9 cellular contexts compared by ENCODE assay signal in genomic region chr3:112086857-112087524, GRCh38. TPM values are rescaled to one million over a fixed set of nuclear protein-coding genes. Genes with fewer than 3 reads are reported as not detected.
A peak's percentile ranks its signal among the peaks of the same experiment; 100 is the strongest.
DNase-seq lines count a peak whose midpoint lies in the region; ATAC-seq and TF ChIP-seq lines count a peak whose summit lies in the region.
"Had no signal": no experiment of that assay in that cellular context is flagged by ENCODE, and none has a peak within 500 bp of the region (broad histone marks: within the 10 kb centered on the region; RNA-seq: fewer than 3 reads in every experiment).

No MANE protein-coding gene starts in this region.

- H3K4me3 Mint-ChIP-seq in WTC11, result peak overlapping the region; percentile 95

- no peaks in the 10 kb centered on the region for H3K9me3 Mint-ChIP-seq in WTC11

- H3K27me3 Mint-ChIP-seq in WTC11 (ENCODE audit: low read depth), result peaks cover 20% of the 10 kb centered on the region

- peak; percentile 6 for ATAC-seq in WTC11

- no peaks in the 10 kb centered on the region for H3K27me3 ChIP-seq in skeletal muscle satellite cell (ENCODE audit: control insufficient read depth, insufficient read depth, low read length)

- H3K4me1 Mint-ChIP-seq in WTC11, result peaks cover 56% of the 10 kb centered on the region

- TF ChIP-seq CTCF in WTC11 (IDR thresholded peaks at IDR 0.05) (no peak), GM20000 (IDR thresholded peaks at IDR 0.05; ENCODE audit: extremely low read depth, missing control alignments) (no peak)

- peak overlapping the region; percentile 85 for H3K9ac ChIP-seq in skeletal muscle satellite cell (ENCODE audit: low read depth, low read length)

- no peaks in the 10 kb centered on the region for H3K36me3 ChIP-seq in skeletal muscle satellite cell (ENCODE audit: insufficient read depth, low read length)

- peak overlapping the region; percentile 99 for H3K4me2 ChIP-seq in skeletal muscle satellite cell (ENCODE audit: low read length)

- peak overlapping the region; percentile 91 for H3K4me3 ChIP-seq in skeletal muscle satellite cell (ENCODE audit: low read length)

- CTCF ChIA-PET in WTC11 (lab: Charles Lee), result interaction anchor here (0.9 to 2.8 kb wide), 3 partner anchors 25 to 98 kb away, joined by 3 to 13 read pairs (median 4); no protein-coding TSS in a partner anchor

- H3K4me1 ChIP-seq in skeletal muscle satellite cell (ENCODE audit: control insufficient read depth, insufficient read depth, low read length), result peaks cover 24% of the 10 kb centered on the region

- POLR2A ChIA-PET in WTC11 (lab: Charles Lee), result no interaction called here

- no peaks in the 10 kb centered on the region for H3K9me3 ChIP-seq in skeletal muscle satellite cell (replicated peaks; ENCODE audit: low read length)

- no peaks in the 10 kb centered on the region for H3K36me3 Mint-ChIP-seq in WTC11

- peak; percentile 41 for DNase-seq in HK-2 (ENCODE audit: unreplicated experiment)
- no peak for DNase-seq in WTC11 (ENCODE audit: low spot score)
- peak; percentile 63 for DNase-seq in hepatic stellate cell (ENCODE audit: low spot score)
- no peak for DNase-seq in GM20000 (ENCODE audit: low spot score)
- DNase-seq in CD1c-positive myeloid dendritic cell (ENCODE audit: extremely low spot score), result no peak
- no peak for DNase-seq in stimulated activated CD4-positive, alpha-beta T cell treated with anti-CD3 and anti-CD28 coated beads, Interleukin-12 subunit alpha, Interleukin-12 subunit beta, amount 100 ng/mL, for 4 hours
- no peak for DNase-seq in NCI-H524 treated with DMSO at 0.1 percent for 48 hours (lab: John Stamatoyannopoulos, UW)

- peak overlapping the region; percentile 96 for H3K27ac Mint-ChIP-seq in WTC11

TF ChIP-seq in WTC11, 78 proteins besides CTCF, POLR2A, EP300 and RAD21 (continues in another document):
- no peak for TF ChIP-seq HMGXB4 (CRISPR knock-in tag; IDR thresholded peaks at IDR 0.05)
- no peak for TF ChIP-seq FOXK1 (CRISPR knock-in tag; IDR thresholded peaks at IDR 0.05)
- no peak for TF ChIP-seq ZNF317 (CRISPR knock-in tag; IDR thresholded peaks at IDR 0.05; ENCODE audit: borderline replicate concordance, low read depth)
- TF ChIP-seq, protein P1, sequence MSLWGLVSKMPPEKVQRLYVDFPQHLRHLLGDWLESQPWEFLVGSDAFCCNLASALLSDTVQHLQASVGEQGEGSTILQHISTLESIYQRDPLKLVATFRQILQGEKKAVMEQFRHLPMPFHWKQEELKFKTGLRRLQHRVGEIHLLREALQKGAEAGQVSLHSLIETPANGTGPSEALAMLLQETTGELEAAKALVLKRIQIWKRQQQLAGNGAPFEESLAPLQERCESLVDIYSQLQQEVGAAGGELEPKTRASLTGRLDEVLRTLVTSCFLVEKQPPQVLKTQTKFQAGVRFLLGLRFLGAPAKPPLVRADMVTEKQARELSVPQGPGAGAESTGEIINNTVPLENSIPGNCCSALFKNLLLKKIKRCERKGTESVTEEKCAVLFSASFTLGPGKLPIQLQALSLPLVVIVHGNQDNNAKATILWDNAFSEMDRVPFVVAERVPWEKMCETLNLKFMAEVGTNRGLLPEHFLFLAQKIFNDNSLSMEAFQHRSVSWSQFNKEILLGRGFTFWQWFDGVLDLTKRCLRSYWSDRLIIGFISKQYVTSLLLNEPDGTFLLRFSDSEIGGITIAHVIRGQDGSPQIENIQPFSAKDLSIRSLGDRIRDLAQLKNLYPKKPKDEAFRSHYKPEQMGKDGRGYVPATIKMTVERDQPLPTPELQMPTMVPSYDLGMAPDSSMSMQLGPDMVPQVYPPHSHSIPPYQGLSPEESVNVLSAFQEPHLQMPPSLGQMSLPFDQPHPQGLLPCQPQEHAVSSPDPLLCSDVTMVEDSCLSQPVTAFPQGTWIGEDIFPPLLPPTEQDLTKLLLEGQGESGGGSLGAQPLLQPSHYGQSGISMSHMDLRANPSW (CRISPR knock-in tag; conservative IDR thresholded peaks at IDR 0.05; ENCODE audit: low read depth), result no peak
- no peak for TF ChIP-seq ZNF219 (CRISPR knock-in tag; IDR thresholded peaks at IDR 0.05; ENCODE audit: borderline replicate concordance)
- TF ChIP-seq, protein P2, sequence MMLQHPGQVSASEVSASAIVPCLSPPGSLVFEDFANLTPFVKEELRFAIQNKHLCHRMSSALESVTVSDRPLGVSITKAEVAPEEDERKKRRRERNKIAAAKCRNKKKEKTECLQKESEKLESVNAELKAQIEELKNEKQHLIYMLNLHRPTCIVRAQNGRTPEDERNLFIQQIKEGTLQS (CRISPR knock-in tag; conservative IDR thresholded peaks at IDR 0.05), result no peak
- no peak for TF ChIP-seq MYBL2 (CRISPR knock-in tag; IDR thresholded peaks at IDR 0.05)
- no peak for TF ChIP-seq ATF1 (CRISPR knock-in tag; IDR thresholded peaks at IDR 0.05)
- TF ChIP-seq NR1H2 (CRISPR knock-in tag; IDR thresholded peaks at IDR 0.05), result no peak
- TF ChIP-seq ZNF671 (CRISPR knock-in tag; IDR thresholded peaks at IDR 0.05), result no peak
- TF ChIP-seq, protein P3, sequence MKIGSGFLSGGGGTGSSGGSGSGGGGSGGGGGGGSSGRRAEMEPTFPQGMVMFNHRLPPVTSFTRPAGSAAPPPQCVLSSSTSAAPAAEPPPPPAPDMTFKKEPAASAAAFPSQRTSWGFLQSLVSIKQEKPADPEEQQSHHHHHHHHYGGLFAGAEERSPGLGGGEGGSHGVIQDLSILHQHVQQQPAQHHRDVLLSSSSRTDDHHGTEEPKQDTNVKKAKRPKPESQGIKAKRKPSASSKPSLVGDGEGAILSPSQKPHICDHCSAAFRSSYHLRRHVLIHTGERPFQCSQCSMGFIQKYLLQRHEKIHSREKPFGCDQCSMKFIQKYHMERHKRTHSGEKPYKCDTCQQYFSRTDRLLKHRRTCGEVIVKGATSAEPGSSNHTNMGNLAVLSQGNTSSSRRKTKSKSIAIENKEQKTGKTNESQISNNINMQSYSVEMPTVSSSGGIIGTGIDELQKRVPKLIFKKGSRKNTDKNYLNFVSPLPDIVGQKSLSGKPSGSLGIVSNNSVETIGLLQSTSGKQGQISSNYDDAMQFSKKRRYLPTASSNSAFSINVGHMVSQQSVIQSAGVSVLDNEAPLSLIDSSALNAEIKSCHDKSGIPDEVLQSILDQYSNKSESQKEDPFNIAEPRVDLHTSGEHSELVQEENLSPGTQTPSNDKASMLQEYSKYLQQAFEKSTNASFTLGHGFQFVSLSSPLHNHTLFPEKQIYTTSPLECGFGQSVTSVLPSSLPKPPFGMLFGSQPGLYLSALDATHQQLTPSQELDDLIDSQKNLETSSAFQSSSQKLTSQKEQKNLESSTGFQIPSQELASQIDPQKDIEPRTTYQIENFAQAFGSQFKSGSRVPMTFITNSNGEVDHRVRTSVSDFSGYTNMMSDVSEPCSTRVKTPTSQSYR (CRISPR knock-in tag; IDR thresholded peaks at IDR 0.05), result no peak
- TF ChIP-seq, protein P4, sequence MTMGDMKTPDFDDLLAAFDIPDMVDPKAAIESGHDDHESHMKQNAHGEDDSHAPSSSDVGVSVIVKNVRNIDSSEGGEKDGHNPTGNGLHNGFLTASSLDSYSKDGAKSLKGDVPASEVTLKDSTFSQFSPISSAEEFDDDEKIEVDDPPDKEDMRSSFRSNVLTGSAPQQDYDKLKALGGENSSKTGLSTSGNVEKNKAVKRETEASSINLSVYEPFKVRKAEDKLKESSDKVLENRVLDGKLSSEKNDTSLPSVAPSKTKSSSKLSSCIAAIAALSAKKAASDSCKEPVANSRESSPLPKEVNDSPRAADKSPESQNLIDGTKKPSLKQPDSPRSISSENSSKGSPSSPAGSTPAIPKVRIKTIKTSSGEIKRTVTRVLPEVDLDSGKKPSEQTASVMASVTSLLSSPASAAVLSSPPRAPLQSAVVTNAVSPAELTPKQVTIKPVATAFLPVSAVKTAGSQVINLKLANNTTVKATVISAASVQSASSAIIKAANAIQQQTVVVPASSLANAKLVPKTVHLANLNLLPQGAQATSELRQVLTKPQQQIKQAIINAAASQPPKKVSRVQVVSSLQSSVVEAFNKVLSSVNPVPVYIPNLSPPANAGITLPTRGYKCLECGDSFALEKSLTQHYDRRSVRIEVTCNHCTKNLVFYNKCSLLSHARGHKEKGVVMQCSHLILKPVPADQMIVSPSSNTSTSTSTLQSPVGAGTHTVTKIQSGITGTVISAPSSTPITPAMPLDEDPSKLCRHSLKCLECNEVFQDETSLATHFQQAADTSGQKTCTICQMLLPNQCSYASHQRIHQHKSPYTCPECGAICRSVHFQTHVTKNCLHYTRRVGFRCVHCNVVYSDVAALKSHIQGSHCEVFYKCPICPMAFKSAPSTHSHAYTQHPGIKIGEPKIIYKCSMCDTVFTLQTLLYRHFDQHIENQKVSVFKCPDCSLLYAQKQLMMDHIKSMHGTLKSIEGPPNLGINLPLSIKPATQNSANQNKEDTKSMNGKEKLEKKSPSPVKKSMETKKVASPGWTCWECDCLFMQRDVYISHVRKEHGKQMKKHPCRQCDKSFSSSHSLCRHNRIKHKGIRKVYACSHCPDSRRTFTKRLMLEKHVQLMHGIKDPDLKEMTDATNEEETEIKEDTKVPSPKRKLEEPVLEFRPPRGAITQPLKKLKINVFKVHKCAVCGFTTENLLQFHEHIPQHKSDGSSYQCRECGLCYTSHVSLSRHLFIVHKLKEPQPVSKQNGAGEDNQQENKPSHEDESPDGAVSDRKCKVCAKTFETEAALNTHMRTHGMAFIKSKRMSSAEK (CRISPR knock-in tag; IDR thresholded peaks at IDR 0.05; ENCODE audit: borderline replicate concordance), result no peak

RNA-seq across cellular contexts. Expression of gene C3orf52, which starts 0.8 kb away (rescaled TPM):
- 10.2 to 14.3 TPM (median 10.3 TPM) in 3 replicates for total RNA-seq in WTC11 (2021)
- 0.87 and 1.0 TPM in 2 replicates for total RNA-seq in skeletal muscle satellite cell (2012; rRNA removed)

RNA-seq across cellular contexts. Expression of gene GCSAM, which starts 46.1 kb away (rescaled TPM):
- 0.07 to 0.17 TPM in 2 of 3 replicates, not detected in the other for total RNA-seq in WTC11 (2021)
- total RNA-seq in skeletal muscle satellite cell (2012; rRNA removed), result not detected in 2 replicates
- total RNA-seq: temporal lobe had no signal

RNA-seq across cellular contexts. Expression of gene TMPRSS7, which starts 52.5 kb away (rescaled TPM):
- total RNA-seq in WTC11 (2021), result not detected in 3 replicates
- not detected in 2 replicates for total RNA-seq in skeletal muscle satellite cell (2012; rRNA removed)
- total RNA-seq: temporal lobe had no signal

Comparison
In these comparisons a context has a peak if more than half of its experiments do, and no peak if none do; other contexts are left out.
1. DNase-seq: peak in HK-2 (single experiment) and hepatic stellate cell (single experiment); none in WTC11 (single experiment), GM20000 (single experiment), CD1c-positive myeloid dendritic cell (single experiment), stimulated activated CD4-positive, alpha-beta T cell treated with anti-CD3 and anti-CD28 coated beads, Interleukin-12 subunit alpha, Interleukin-12 subunit beta, amount 100 ng/mL, for 4 hours (single experiment) and NCI-H524 treated with DMSO at 0.1 percent for 48 hours (single experiment).